ENCODE assay signal across 23 cellular contexts in the genomic region with DNA sequence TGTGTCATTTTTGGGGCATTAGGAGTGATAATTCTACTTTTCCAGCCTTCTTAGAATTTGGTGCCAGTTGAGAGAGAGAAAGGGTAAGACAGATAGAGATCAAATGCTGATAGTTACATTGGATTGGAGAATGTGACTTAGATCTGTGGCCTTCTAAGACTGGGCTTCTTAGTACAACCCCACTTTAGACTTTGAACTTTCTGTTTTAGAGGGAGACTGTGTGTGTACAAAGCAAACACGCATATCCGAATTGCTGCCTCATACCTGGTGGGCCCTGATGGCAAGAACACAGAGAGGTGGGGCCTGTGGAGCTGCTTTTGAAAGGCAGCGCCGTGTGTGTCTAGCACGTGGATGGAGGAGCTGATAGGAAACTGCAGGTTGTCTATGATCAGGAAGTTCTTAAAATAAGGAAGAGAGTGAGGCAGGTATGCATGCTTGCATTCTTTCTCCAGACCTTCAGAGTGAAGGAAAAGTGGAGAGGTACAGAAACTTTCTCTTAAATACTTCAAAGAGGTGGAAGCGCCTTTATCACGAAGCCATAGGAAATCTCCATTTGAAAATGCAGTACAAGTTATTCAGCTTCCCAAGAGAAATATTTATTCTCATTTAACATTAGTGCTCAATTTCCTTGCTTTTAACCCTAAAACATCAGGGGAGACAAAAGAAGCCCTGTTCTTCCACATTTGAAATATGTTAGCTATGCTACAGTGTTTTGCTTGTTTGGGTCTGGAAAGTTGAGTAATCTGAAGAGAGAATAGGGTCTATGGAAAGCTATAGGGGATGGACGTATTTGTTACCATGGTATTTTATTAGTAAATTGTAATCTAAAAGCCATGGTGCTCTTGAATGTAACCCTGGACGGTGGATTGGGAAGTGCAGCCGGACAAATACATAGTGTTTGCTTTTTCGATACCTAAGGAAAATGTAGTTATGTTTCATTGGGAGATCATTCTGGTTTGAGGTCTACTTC. TPM values are rescaled to one million over a fixed set of nuclear protein-coding genes. Genes with fewer than 3 reads are reported as not detected.
DNase-seq lines count a peak whose midpoint lies in the region; ATAC-seq and TF ChIP-seq lines count a peak whose summit lies in the region.
"Had no signal": no experiment of that assay in that cellular context is flagged by ENCODE, and none has a peak within 500 bp of the region (broad histone marks: within the 10 kb centered on the region; RNA-seq: fewer than 3 reads in every experiment).

No MANE protein-coding gene starts in this region.

- H3K36me3 ChIP-seq in left lung: peaks cover 0 to 15% of the 10 kb centered on the region in 2 donors
- peaks cover 0 to 22% (median 0%) of the 10 kb centered on the region in 4 donors for H3K36me3 ChIP-seq in transverse colon
- H3K36me3 ChIP-seq: thyroid gland had no signal

- in situ Hi-C loops in transverse colon (cut with MboI; ENCODE audit: low pct_ligation_motif_present in 1 of 4, low pct_unique_long_range_greater_than_20kb in 1 of 4, low sequenced_read_pairs in 3 of 4): loop anchor here in 3 of 4 donors (10.0 kb wide), 3 partner anchors 375 to 455 kb away; no protein-coding TSS in a partner anchor

- TF ChIP-seq EP300 in transverse colon (IDR thresholded peaks at IDR 0.05; ENCODE audit: low read depth): no peak

- no peaks in the 10 kb centered on the region for H3K9me3 ChIP-seq in left lung
- no peaks in the 10 kb centered on the region for H3K9me3 ChIP-seq in transverse colon
- H3K9me3 ChIP-seq: gastroesophageal sphincter, thyroid gland had no signal

- no peak overlapping the region for H3K27ac ChIP-seq in left lung
- H3K27ac ChIP-seq in transverse colon: peak overlapping the region in 1 of 4 donors; percentile 18
- H3K27ac ChIP-seq: 22Rv1, gastroesophageal sphincter, HL-60, KMS-11, VCaP had no signal

- peaks cover 10 to 39% of the 10 kb centered on the region in 2 donors for H3K4me1 ChIP-seq in left lung
- peaks cover 3 to 43% (median 20%) of the 10 kb centered on the region in 4 donors for H3K4me1 ChIP-seq in transverse colon

- peak; percentile 57 for ATAC-seq in left lung
- ATAC-seq: esophagus mucosa, gastroesophageal sphincter had no signal

- no peak for TF ChIP-seq CTCF in left lung (IDR thresholded peaks at IDR 0.05)
- TF ChIP-seq CTCF in transverse colon (IDR thresholded peaks at IDR 0.05): no peak

- 74 to 78% methylated on average over 8 to 11 of the region's 11 CpGs for WGBS in transverse colon (ENCODE audit: low coverage in 1 of 2), 2 donors

- intact Hi-C loops in left lung (cut with DNase I) (loop anchor here in 1 of 2 donors (10.0 kb wide), 1 partner anchor 465 kb away; no protein-coding TSS in a partner anchor), transverse colon (cut with DNase I; ENCODE audit: low total_unique reads) (no loop called here), head of caudate nucleus (cut with DNase I) (loop anchor here (5.0 to 10.0 kb wide), 2 partner anchors 462 to 555 kb away; no protein-coding TSS in a partner anchor)

- no peak overlapping the region for H3K4me3 ChIP-seq in left lung
- no peak overlapping the region for H3K4me3 ChIP-seq in transverse colon
- H3K4me3 ChIP-seq: gastroesophageal sphincter, thyroid gland had no signal

- TF ChIP-seq POLR2A in transverse colon (IDR thresholded peaks at IDR 0.05): no peak

- DNase-seq in DMS53 (lab: John Stamatoyannopoulos, UW) (peak; percentile 31), DMS53 treated with DMSO at 0.1 percent for 48 hours (lab: John Stamatoyannopoulos, UW; ENCODE audit: unreplicated experiment) (no peak), RPMI7951 (ENCODE audit: low read depth) (peak; percentile 15), left lung (no peak), transverse colon (peak; percentile 48), SKM-1 treated with dmso at 0.1 percent for 144 hours (lab: John Stamatoyannopoulos, UW; ENCODE audit: unreplicated experiment) (no peak), head of caudate nucleus (no peak), DMS79 treated with DMSO at 0.1 percent for 48 hours (lab: John Stamatoyannopoulos, UW) (no peak)
- DNase-seq: activated CD4-positive, alpha-beta T cell treated with anti-CD3 and anti-CD28 coated beads, Interleukin-2, amount 50 U/mL, for 4 hours; activated naive CD4-positive, alpha-beta T cell; activated T-cell treated with anti-CD3 and anti-CD28 coated beads for 4 hours; aorta; effector CD4-positive, alpha-beta T cell; NCI-H2029 treated with DMSO at 0.1 percent for 48 hours; stimulated activated CD4-positive, alpha-beta T cell treated with anti-CD3 and anti-CD28 coated beads, Interleukin-15, amount 100 ng/mL, for 24 hours; T-helper 2 cell had no signal

- H3K27me3 ChIP-seq in left lung (no peaks in the 10 kb centered on the region), transverse colon (no peaks in the 10 kb centered on the region)
- H3K27me3 ChIP-seq: gastroesophageal sphincter, thyroid gland had no signal

RNA-seq across cellular contexts. Expression of a gene that starts 13.7 kb away (rescaled TPM):
- 39.2 and 41.0 TPM in 2 replicates for total RNA-seq in RPMI7951 (2014; rRNA removed; shearing (Covaris generic))
- 10 to 100 TPM; 33.6 to 38.8 TPM for total RNA-seq in left lung
- 10 to 100 TPM; 26.7 to 37.0 (median 36.7) TPM for total RNA-seq in transverse colon

RNA-seq across cellular contexts. Expression of a gene that starts 13.9 kb away (rescaled TPM):
- total RNA-seq in RPMI7951 (2014; rRNA removed; shearing (Covaris generic)): 40.3 and 48.1 TPM in 2 replicates
- total RNA-seq in left lung (10 to 100 TPM; 26.4 to 33.4 TPM), transverse colon (10 to 100 TPM in 3 of 4 donors, 1 to 10 TPM in 1; 9.2 to 44.3 (median 14.6) TPM)

Comparison
In these comparisons a context has a peak if more than half of its experiments do, and no peak if none do; other contexts are left out.
1. DNase-seq: peak in DMS53 (single experiment), RPMI7951 (single experiment) and transverse colon (single experiment); none in DMS53 treated with DMSO at 0.1 percent for 48 hours (single experiment), left lung (0 of 2), SKM-1 treated with dmso at 0.1 percent for 144 hours (single experiment), head of caudate nucleus (0 of 42) and DMS79 treated with DMSO at 0.1 percent for 48 hours (single experiment).